In the genomic region with DNA sequence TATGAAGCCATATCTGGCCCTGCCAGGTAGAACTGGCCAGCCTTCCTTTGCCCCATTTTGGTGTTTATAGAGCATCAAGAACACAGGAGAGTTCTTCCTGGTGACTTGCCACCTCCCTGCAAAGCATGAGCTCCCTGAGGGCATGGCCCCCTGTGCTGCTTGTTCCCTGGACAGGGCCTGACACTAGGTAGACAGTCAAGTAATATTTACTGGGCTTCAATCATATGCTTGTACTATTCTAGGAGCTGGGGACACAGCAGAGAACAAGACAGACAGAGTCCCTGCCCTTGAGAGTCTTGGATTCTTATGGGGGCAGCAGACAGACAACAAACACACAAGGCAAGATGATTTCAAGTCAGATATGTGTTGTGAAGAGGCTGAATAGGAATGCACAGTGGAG, we compare ENCODE assay signal across 12 cellular contexts. TPM values are rescaled to one million over a fixed set of nuclear protein-coding genes. Genes with fewer than 3 reads are reported as not detected.
DNase-seq lines count a peak whose midpoint lies in the region; ATAC-seq and TF ChIP-seq lines count a peak whose summit lies in the region.
"Had no signal": no experiment of that assay in that cellular context is flagged by ENCODE, and none has a peak within 500 bp of the region (broad histone marks: within the 10 kb centered on the region; RNA-seq: fewer than 3 reads in every experiment).

No MANE protein-coding gene starts in this region.

- H3K27ac ChIP-seq in esophagus muscularis mucosa (replicated peaks in 1 of 4): peak overlapping the region; percentile 86 to 90 (median 88)
- H3K27ac ChIP-seq in transverse colon: peak overlapping the region; percentile 75 to 89 (median 84)

- CTCF ChIA-PET in T-cell (lab: Charles Lee): no interaction called here

- H3K36me3 Mint-ChIP-seq in T-cell (no peaks in the 10 kb centered on the region), nephron (ENCODE audit: low read depth) (peaks cover 3% of the 10 kb centered on the region)

- POLR2A ChIA-PET in T-cell (lab: Charles Lee): no interaction called here

- no peaks in the 10 kb centered on the region for H3K9me3 ChIP-seq in esophagus muscularis mucosa
- H3K9me3 ChIP-seq in transverse colon: no peaks in the 10 kb centered on the region
- H3K9me3 ChIP-seq: Caco-2 had no signal

- H3K27me3 Mint-ChIP-seq in T-cell: peaks cover 0 to 10% of the 10 kb centered on the region in 2 donors
- no peaks in the 10 kb centered on the region for H3K27me3 Mint-ChIP-seq in nephron (ENCODE audit: low read depth)

- H3K4me1 Mint-ChIP-seq in T-cell: peaks cover 25 to 29% (median 27%) of the 10 kb centered on the region in 3 donors
- peaks cover 23% of the 10 kb centered on the region for H3K4me1 Mint-ChIP-seq in nephron

- H3K4me1 ChIP-seq in esophagus muscularis mucosa: peaks cover 21 to 43% (median 33%) of the 10 kb centered on the region in 4 donors
- H3K4me1 ChIP-seq in transverse colon: peaks cover 11 to 24% (median 15%) of the 10 kb centered on the region in 4 donors
- H3K4me1 ChIP-seq: Caco-2 had no signal

- H3K4me3 ChIP-seq in esophagus muscularis mucosa (peak overlapping the region in 1 of 4 donors; percentile 28), transverse colon (no peak overlapping the region)

- in situ Hi-C loops in transverse colon (cut with MboI; ENCODE audit: low pct_ligation_motif_present in 1 of 4, low pct_unique_long_range_greater_than_20kb in 1 of 4, low sequenced_read_pairs in 3 of 4): no loop called here

- intact Hi-C loops in esophagus muscularis mucosa (cut with DNase I): no loop called here
- intact Hi-C loops in transverse colon (cut with DNase I; ENCODE audit: low total_unique reads): no loop called here

- H3K27ac Mint-ChIP-seq in T-cell (peak overlapping the region; percentile 78 to 97), nephron (peak overlapping the region; percentile 1 to 85 (median 60))
- H3K27ac Mint-ChIP-seq: dendritic cell treated with granulocyte-macrophage colony-stimulating factor and Interleukin-4, amounts not matched to agents 40 ng/mL and 50 ng/mL, for 4 days had no signal

- H3K4me3 Mint-ChIP-seq in T-cell (peak overlapping the region in 1 of 3 donors; percentile 43), nephron (no peak overlapping the region)
- H3K4me3 Mint-ChIP-seq: dendritic cell treated with granulocyte-macrophage colony-stimulating factor and Interleukin-4, amounts not matched to agents 40 ng/mL and 50 ng/mL, for 4 days had no signal

- H3K36me3 ChIP-seq in esophagus muscularis mucosa (no peaks in the 10 kb centered on the region), transverse colon (no peaks in the 10 kb centered on the region)

- ATAC-seq in T-cell (replicated peaks in 1 of 4): no peak
- ATAC-seq: PC-3 had no signal

- DNase-seq in T-cell: no peak
- no peak for DNase-seq in esophagus muscularis mucosa (ENCODE audit: extremely low spot score)
- DNase-seq in transverse colon: no peak
- no peak for DNase-seq in RPMI8226
- DNase-seq in NCI-H774 (lab: John Stamatoyannopoulos, UW): no peak
- DNase-seq in NCI-H82 (lab: John Stamatoyannopoulos, UW): no peak
- DNase-seq: activated gamma-delta T cell treated with Interleukin-2 at 50 U/mL for 16 hours; Caco-2; stimulated activated CD4-positive, alpha-beta T cell treated with anti-CD3 and anti-CD28 coated beads, Interleukin-1b, Interleukin-23, amount 100 ng/mL, for 48 hours had no signal

- no peak for TF ChIP-seq EP300 in esophagus muscularis mucosa (IDR thresholded peaks at IDR 0.05)
- no peak for TF ChIP-seq EP300 in transverse colon (IDR thresholded peaks at IDR 0.05; ENCODE audit: low read depth)

- H3K9me3 Mint-ChIP-seq in T-cell (peaks cover 0 to 2% (median 0%) of the 10 kb centered on the region in 3 donors), nephron (peaks cover 2% of the 10 kb centered on the region)
- H3K9me3 Mint-ChIP-seq: dendritic cell treated with granulocyte-macrophage colony-stimulating factor and Interleukin-4, amounts not matched to agents 40 ng/mL and 50 ng/mL, for 4 days had no signal

- TF ChIP-seq CTCF in esophagus muscularis mucosa (IDR thresholded peaks at IDR 0.05) (no peak), nephron (IDR thresholded peaks at IDR 0.05; ENCODE audit: unreplicated experiment in 3 of 3) (no peak), transverse colon (IDR thresholded peaks at IDR 0.05) (no peak)

- H3K27me3 ChIP-seq in esophagus muscularis mucosa: no peaks in the 10 kb centered on the region
- H3K27me3 ChIP-seq in transverse colon: no peaks in the 10 kb centered on the region

- no peak for TF ChIP-seq POLR2A in esophagus muscularis mucosa (IDR thresholded peaks at IDR 0.05; ENCODE audit: low read depth)
- no peak for TF ChIP-seq POLR2A in transverse colon (IDR thresholded peaks at IDR 0.05)

RNA-seq across cellular contexts. Expression of a gene that starts 10.0 kb away (rescaled TPM):
- total RNA-seq in T-cell: 10 to 100 TPM; 41.2 to 92.0 (median 87.1) TPM
- total RNA-seq in esophagus muscularis mucosa: 100 to 1,000 TPM in 3 of 4 donors, 10 to 100 TPM in 1; 73.7 to 172 (median 129) TPM
- total RNA-seq in transverse colon: 10 to 100 TPM; 14.5 to 42.6 (median 22.1) TPM

RNA-seq across cellular contexts. Expression of a gene that starts 38.2 kb away (rescaled TPM):
- total RNA-seq in T-cell (10 to 100 TPM in 2 of 5 donors, 1 to 10 TPM in 3; 4.9 to 13.2 (median 9.1) TPM), esophagus muscularis mucosa (10 to 100 TPM in 1 of 4 donors, 1 to 10 TPM in 3; 8.2 to 15.0 (median 8.8) TPM), transverse colon (10 to 100 TPM in 1 of 4 donors, 1 to 10 TPM in 2, under 1 TPM in 1; 0.75 to 27.9 (median 1.8) TPM)
